In the genomic region with DNA sequence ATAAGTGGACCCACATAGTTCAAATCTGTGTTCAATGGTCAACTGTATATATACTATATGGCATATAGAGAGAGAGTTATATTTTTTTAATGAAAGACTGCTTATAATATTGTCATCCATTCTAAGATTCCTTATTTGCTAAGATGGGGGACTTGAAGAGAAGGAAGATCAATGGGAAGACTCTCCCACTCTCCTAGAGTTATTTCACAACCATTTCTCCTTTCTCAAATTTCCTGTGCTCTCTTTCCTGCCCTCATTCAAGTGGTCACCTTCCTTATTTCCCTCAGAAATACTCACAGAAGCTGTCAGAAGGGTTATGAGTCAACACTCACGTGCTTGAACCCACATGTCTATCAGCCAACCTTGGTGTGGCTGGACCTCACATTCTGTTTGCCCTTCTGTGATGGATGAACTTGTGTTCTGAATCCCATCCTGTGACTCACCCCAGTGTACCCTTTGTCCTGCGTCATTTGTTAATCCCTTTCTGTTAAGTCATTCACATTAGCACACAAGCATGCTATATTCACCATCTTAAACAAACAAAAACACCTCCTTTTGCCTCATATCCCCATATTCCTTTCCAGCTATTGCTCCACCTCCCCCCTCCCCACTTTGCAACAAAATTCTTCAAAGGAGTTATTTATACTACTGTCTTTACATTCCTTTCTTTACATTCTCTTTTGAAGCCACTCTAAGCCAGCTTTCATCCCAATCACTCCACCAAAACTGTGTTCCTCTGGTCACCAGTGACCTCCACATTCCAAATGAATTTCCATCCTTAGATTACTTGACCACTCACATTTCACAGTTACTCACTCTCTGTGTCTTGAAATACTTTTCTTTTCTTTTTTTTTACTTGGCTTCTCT, we compare ENCODE assay signal across 11 cellular contexts.
DNase-seq lines count a peak whose midpoint lies in the region; ATAC-seq and TF ChIP-seq lines count a peak whose summit lies in the region.
"Had no signal": no experiment of that assay in that cellular context is flagged by ENCODE, and none has a peak within 500 bp of the region (broad histone marks: within the 10 kb centered on the region; RNA-seq: fewer than 3 reads in every experiment).

No MANE protein-coding gene starts in this region.

- H3K9ac ChIP-seq in IMR-90 (ENCODE audit: low read depth, low read length), result no peak overlapping the region

- H4K20me1 ChIP-seq in IMR-90 (ENCODE audit: insufficient read depth, low read length), result no peaks in the 10 kb centered on the region

- peak overlapping the region; percentile 15; the same call in 1 of the 2 replicates for H3K18ac ChIP-seq in IMR-90 (ENCODE audit: low read depth, low read length)

- no peak overlapping the region for H3K4me3 ChIP-seq in IMR-90 (ENCODE audit: insufficient read depth, low read depth, low read length)

- H3K36me3 ChIP-seq in IMR-90 (ENCODE audit: control insufficient read depth, insufficient read depth, low read length), result no peaks in the 10 kb centered on the region

- H3K14ac ChIP-seq in IMR-90 (replicated peaks; ENCODE audit: low read depth, low read length), result no peak overlapping the region

- CTCF ChIA-PET in IMR-90 (lab: Yijun Ruan, JAX), result interaction anchor here (0.7 to 0.9 kb wide), 2 partner anchors 40 to 1089 kb away, joined by 3 read pairs; no protein-coding TSS in a partner anchor

- POLR2A ChIA-PET in IMR-90 (lab: Charles Lee; ENCODE audit: unreplicated experiment), result no interaction called here

- WGBS in IMR-90 (ENCODE audit: extremely low coverage in 2 of 2, insufficient read length in 1 of 2), 2 experiments, result 0% methylated on average over 1 of the region's 2 CpGs; no CpG with 5 or more reads in 1 of the 2 experiments

- H2BK5ac ChIP-seq in IMR-90 (ENCODE audit: low read depth, low read length, poor library complexity, severe bottlenecking), result peak overlapping the region; percentile 100

- H2BK15ac ChIP-seq in IMR-90 (ENCODE audit: low read depth, low read length), result no peak overlapping the region

- no peaks in the 10 kb centered on the region for H3K27me3 ChIP-seq in IMR-90 (ENCODE audit: control insufficient read depth, insufficient read depth, low read length)

- H2AK5ac ChIP-seq in IMR-90 (ENCODE audit: low read depth, low read length), result no peak overlapping the region

- TF ChIP-seq CTCF in AG09319 (IDR thresholded peaks at IDR 0.05; ENCODE audit: low read depth, low read length) (no peak), IMR-90 (conservative IDR thresholded peaks at IDR 0.05; ENCODE audit: low read depth, low read length) (no peak)

- peaks cover 0 to 8% of the 10 kb centered on the region in 2 experiments; a peak in 2 of 4 replicates for H3K79me1 ChIP-seq in IMR-90 (ENCODE audit: low read depth in 1 of 2, low read length in 2 of 2)

- peak overlapping the region; percentile 84; the same call in 1 of the 2 replicates for H3K56ac ChIP-seq in IMR-90 (ENCODE audit: extremely low read depth, insufficient read depth, low read length)

- peak overlapping the region; percentile 98; the same call in 1 of the 2 replicates for H3K27ac ChIP-seq in IMR-90 (ENCODE audit: insufficient read depth, low read length)

- H4K8ac ChIP-seq in IMR-90 (ENCODE audit: low read depth in 2 of 2, low read length in 2 of 2), result peak overlapping the region; percentile 97; a peak in 2 of 4 replicates

- DNase-seq in AG09319 (ENCODE audit: extremely low read depth, low read depth), result peak; percentile 78
- peak; percentile 100 for DNase-seq in IMR-90
- peak; percentile 96 for DNase-seq in astrocyte of the hippocampus (ENCODE audit: low read depth, low spot score)
- peak; percentile 100 for DNase-seq in iris pigment epithelial cell (ENCODE audit: low read depth)
- DNase-seq in occipital lobe (lab: John Stamatoyannopoulos, UW), result no peak
- no peak for DNase-seq in medulla oblongata (ENCODE audit: extremely low spot score)
- DNase-seq: activated CD4-positive, alpha-beta T cell treated with anti-CD3 and anti-CD28 coated beads, Interleukin-2, amount 10 ng/mL, durations not matched to agents 7 days and 5 days; NCI-H1694 had no signal

- no peak overlapping the region for H2AK9ac ChIP-seq in IMR-90 (replicated peaks; ENCODE audit: low read depth, low read length, poor library complexity)

- H3K4me1 ChIP-seq in IMR-90 (ENCODE audit: control insufficient read depth, insufficient read depth, low read length), result peaks cover 30% of the 10 kb centered on the region

- in situ Hi-C loops in IMR-90 (cut with MboI; ENCODE audit: low sequenced_read_pairs), result loop anchor here (25.0 kb wide), 1 partner anchor 278 kb away; a partner anchor contains a TSS

- no peak overlapping the region for H3K23ac ChIP-seq in IMR-90 (ENCODE audit: low read depth, low read length)

- no peaks in the 10 kb centered on the region for H3K9me3 ChIP-seq in IMR-90 (ENCODE audit: control insufficient read depth, insufficient read depth, low read length)

- peak overlapping the region; percentile 95 for H2BK120ac ChIP-seq in IMR-90 (ENCODE audit: low read depth, low read length)

- H2AFZ ChIP-seq in IMR-90 (replicated peaks; ENCODE audit: low read length, poor library complexity), result peak overlapping the region; percentile 39

- peak; percentile 6 for TF ChIP-seq RAD21 in IMR-90 (IDR thresholded peaks at IDR 0.05; ENCODE audit: low read length)

- peak overlapping the region; percentile 44; the same call in 1 of the 2 replicates for H2BK20ac ChIP-seq in IMR-90 (ENCODE audit: low read depth, low read length)

- peak overlapping the region; percentile 66; the same call in 1 of the 2 replicates for H3K4ac ChIP-seq in IMR-90 (ENCODE audit: low read depth, low read length)

- H3K4me2 ChIP-seq in IMR-90 (ENCODE audit: low read depth, low read length), result no peak overlapping the region

- no peak overlapping the region for H4K91ac ChIP-seq in IMR-90 (ENCODE audit: insufficient read depth, low read depth, low read length)

- no peak overlapping the region for H4K5ac ChIP-seq in IMR-90 (ENCODE audit: low read depth, low read length)

- dilution Hi-C loops in IMR-90 (cut with HindIII; ENCODE audit: low sequenced_read_pairs, unreplicated experiment), result no loop called here

- TF ChIP-seq POLR2A in IMR-90 (IDR thresholded peaks at IDR 0.05; ENCODE audit: low read depth, low read length), result peak; percentile 51; the same call in 1 of the 2 replicates

- peaks cover 13% of the 10 kb centered on the region for H3K9me1 ChIP-seq in IMR-90 (ENCODE audit: insufficient read depth, low read length)

- ATAC-seq in IMR-90 (ENCODE audit: low read depth) (peak; percentile 81), GM18858 (IDR thresholded peaks at IDR 0.05; ENCODE audit: unreplicated experiment) (no peak), HG02798 (IDR thresholded peaks at IDR 0.05; ENCODE audit: poor library complexity, unreplicated experiment) (no peak)
- ATAC-seq: activated naive CD4-positive, alpha-beta T cell treated with anti-CD3 and anti-CD28 coated beads, Interleukin-2, amount 50 U/mL, for 72 hours had no signal

- BruUV-seq in IMR-90 (replicated peaks; lab: Mats Ljungman, UMichigan), result no TSS peak

- intact Hi-C loops in IMR-90 (cut with micrococcal nuclease), result loop anchor here (1.0 to 2.0 kb wide), 2 partner anchors 21 to 40 kb away; no protein-coding TSS in a partner anchor

TF ChIP-seq in IMR-90, 13 proteins besides CTCF, POLR2A, EP300 and RAD21:
- TF ChIP-seq, protein P1, sequence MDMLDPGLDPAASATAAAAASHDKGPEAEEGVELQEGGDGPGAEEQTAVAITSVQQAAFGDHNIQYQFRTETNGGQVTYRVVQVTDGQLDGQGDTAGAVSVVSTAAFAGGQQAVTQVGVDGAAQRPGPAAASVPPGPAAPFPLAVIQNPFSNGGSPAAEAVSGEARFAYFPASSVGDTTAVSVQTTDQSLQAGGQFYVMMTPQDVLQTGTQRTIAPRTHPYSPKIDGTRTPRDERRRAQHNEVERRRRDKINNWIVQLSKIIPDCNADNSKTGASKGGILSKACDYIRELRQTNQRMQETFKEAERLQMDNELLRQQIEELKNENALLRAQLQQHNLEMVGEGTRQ (IDR thresholded peaks at IDR 0.05; ENCODE audit: low read depth, low read length), result peak; percentile 86
- TF ChIP-seq RCOR1 (IDR thresholded peaks at IDR 0.05; ENCODE audit: insufficient replicate concordance, low read length), result no peak
- peak; percentile 66; the same call in 1 of the 2 replicates for TF ChIP-seq MAZ (IDR thresholded peaks at IDR 0.05; ENCODE audit: borderline replicate concordance, low read depth, low read length)
- 0 out of 2 replicates have a peak, but pooled peaks have one; percentile 13 for TF ChIP-seq MAFK (IDR thresholded peaks at IDR 0.05; ENCODE audit: low read depth, low read length)
- TF ChIP-seq RFX5 (IDR thresholded peaks at IDR 0.05; ENCODE audit: low read depth, low read length), result no peak
- peak; percentile 86 for TF ChIP-seq NFE2L2 (IDR thresholded peaks at IDR 0.05; ENCODE audit: low read depth, low read length)
- TF ChIP-seq, protein P2, sequence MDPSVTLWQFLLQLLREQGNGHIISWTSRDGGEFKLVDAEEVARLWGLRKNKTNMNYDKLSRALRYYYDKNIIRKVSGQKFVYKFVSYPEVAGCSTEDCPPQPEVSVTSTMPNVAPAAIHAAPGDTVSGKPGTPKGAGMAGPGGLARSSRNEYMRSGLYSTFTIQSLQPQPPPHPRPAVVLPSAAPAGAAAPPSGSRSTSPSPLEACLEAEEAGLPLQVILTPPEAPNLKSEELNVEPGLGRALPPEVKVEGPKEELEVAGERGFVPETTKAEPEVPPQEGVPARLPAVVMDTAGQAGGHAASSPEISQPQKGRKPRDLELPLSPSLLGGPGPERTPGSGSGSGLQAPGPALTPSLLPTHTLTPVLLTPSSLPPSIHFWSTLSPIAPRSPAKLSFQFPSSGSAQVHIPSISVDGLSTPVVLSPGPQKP (IDR thresholded peaks at IDR 0.05; ENCODE audit: borderline replicate concordance, low read depth, low read length), result no peak
- TF ChIP-seq CHD1 (IDR thresholded peaks at IDR 0.05; ENCODE audit: low read depth, low read length), result peak; percentile 85
- peak; percentile 93 for TF ChIP-seq CEBPB (IDR thresholded peaks at IDR 0.05; ENCODE audit: low read depth, low read length)
- peak; percentile 100 for TF ChIP-seq BHLHE40 (IDR thresholded peaks at IDR 0.05; ENCODE audit: low read depth, low read length)
- peak; percentile 30; the same call in 1 of the 2 replicates for TF ChIP-seq SMC3 (IDR thresholded peaks at IDR 0.05; ENCODE audit: low read depth, low read length)
- peak; percentile 61; the same call in 1 of the 2 replicates for TF ChIP-seq MXI1 (IDR thresholded peaks at IDR 0.05; ENCODE audit: borderline replicate concordance, low read depth, low read length)
- TF ChIP-seq FOS (IDR thresholded peaks at IDR 0.05; ENCODE audit: low read depth, low read length), result peak; percentile 96

Comparison
In these comparisons a context has a peak if more than half of its experiments do, and no peak if none do; other contexts are left out.
1. DNase-seq: peak in AG09319 (single experiment), IMR-90 (single experiment), astrocyte of the hippocampus (single experiment) and iris pigment epithelial cell (single experiment); none in occipital lobe (single experiment) and medulla oblongata (single experiment).